In the genomic region with DNA sequence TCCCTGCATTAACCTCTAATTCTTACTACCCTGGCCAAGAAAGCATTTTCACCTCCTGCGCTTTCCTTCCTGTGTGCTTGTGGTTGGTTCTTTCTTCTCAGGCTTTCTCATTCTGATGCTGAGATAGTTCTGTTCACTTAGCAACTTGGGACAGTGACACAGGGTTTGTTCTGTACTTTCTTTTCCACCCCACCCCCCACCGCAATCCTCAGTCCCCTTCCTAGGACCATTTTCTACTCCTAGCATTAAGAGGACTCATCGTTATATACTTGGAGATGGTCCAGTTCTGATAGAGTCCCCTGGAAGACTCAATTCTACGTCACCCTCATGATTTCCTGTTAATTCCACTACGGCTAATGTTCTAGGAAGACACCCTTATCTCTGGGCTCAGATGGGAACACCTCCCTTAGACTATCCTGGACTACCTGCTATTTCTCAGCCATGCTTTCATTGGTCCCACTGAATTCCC, we compare ENCODE assay signal across 11 cellular contexts. TPM values are rescaled to one million over a fixed set of nuclear protein-coding genes. Genes with fewer than 3 reads are reported as not detected.
A peak's percentile ranks its signal among the peaks of the same experiment; 100 is the strongest.
DNase-seq lines count a peak whose midpoint lies in the region; ATAC-seq and TF ChIP-seq lines count a peak whose summit lies in the region.
"Not testable (repeated sequence)": the region's sequence is repeated elsewhere in the genome, so short reads cannot be mapped to it uniquely, and the experiment has no call there.
"Had no signal": no experiment of that assay in that cellular context is flagged by ENCODE, and none has a peak within 500 bp of the region (broad histone marks: within the 10 kb centered on the region; RNA-seq: fewer than 3 reads in every experiment).

No MANE protein-coding gene starts in this region.

- not testable (repeated sequence) for H3K27me3 ChIP-seq in CD8-positive, alpha-beta T cell (ENCODE audit: insufficient read depth, low read length); Loucy (ENCODE audit: insufficient read depth, low read length, poor library complexity, severe bottlenecking)

- H3K27ac ChIP-seq in CD8-positive, alpha-beta T cell (ENCODE audit: low read depth, low read length): not testable (repeated sequence)

- H3K4me2 ChIP-seq in Loucy (ENCODE audit: low read depth, low read length, poor library complexity, severe bottlenecking): peak overlapping the region; percentile 61

- not testable (repeated sequence) for H3K9me2 ChIP-seq in Loucy (replicated peaks; ENCODE audit: low read depth, low read length)

- H3K36me3 Mint-ChIP-seq in CD8-positive, alpha-beta T cell; activated naive CD8-positive, alpha-beta T cell: not testable (repeated sequence)

- peak overlapping the region; percentile 32 for H3K4me3 Mint-ChIP-seq in CD8-positive, alpha-beta T cell
- peak overlapping the region; percentile 63 for H3K4me3 Mint-ChIP-seq in activated naive CD8-positive, alpha-beta T cell

- intact Hi-C loops in CD8-positive, alpha-beta T cell (cut with DNase I, micrococcal nuclease): loop anchor here in 1 of 2 experiments (5.0 kb wide), 1 partner anchor 145 kb away; no protein-coding TSS in a partner anchor

- ATAC-seq in CD8-positive, alpha-beta T cell: peak; percentile 45
- ATAC-seq in GM19025 (IDR thresholded peaks at IDR 0.05; ENCODE audit: low read depth, unreplicated experiment): peak; percentile 60
- ATAC-seq in GM21619 (IDR thresholded peaks at IDR 0.05; ENCODE audit: unreplicated experiment): peak; percentile 56
- peak; percentile 64 for ATAC-seq in HG03095 (IDR thresholded peaks at IDR 0.05; ENCODE audit: unreplicated experiment)

- not testable (repeated sequence) for H3K9ac ChIP-seq in Loucy (ENCODE audit: low read depth, low read length, poor library complexity, severe bottlenecking)

- not testable (repeated sequence) for H3K4me3 ChIP-seq in CD8-positive, alpha-beta T cell (ENCODE audit: low read depth, low read length)
- H3K4me3 ChIP-seq in Loucy (ENCODE audit: low read length, poor library complexity, severe bottlenecking): peak overlapping the region; percentile 48

- H3K27ac Mint-ChIP-seq in CD8-positive, alpha-beta T cell: peak overlapping the region; percentile 50
- peak overlapping the region; percentile 6 for H3K27ac Mint-ChIP-seq in activated naive CD8-positive, alpha-beta T cell

- not testable (repeated sequence) for H3K79me2 ChIP-seq in Loucy (ENCODE audit: insufficient read depth, low read length)

- not testable (repeated sequence) for TF ChIP-seq CTCF in CD8-positive, alpha-beta T cell (IDR thresholded peaks at IDR 0.05); Loucy (conservative IDR thresholded peaks at IDR 0.05; ENCODE audit: low read length)

- H3F3A ChIP-seq in Loucy (ENCODE audit: low read depth): not testable (repeated sequence)

- peaks cover 55% of the 10 kb centered on the region for H3K4me1 Mint-ChIP-seq in CD8-positive, alpha-beta T cell (ENCODE audit: low read depth)
- H3K4me1 Mint-ChIP-seq in activated naive CD8-positive, alpha-beta T cell (ENCODE audit: low read depth): peaks cover 51% of the 10 kb centered on the region

- CTCF ChIA-PET in CD8-positive, alpha-beta T cell (lab: Charles Lee): interaction anchor here (0.9 kb wide), 1 partner anchor 197 kb away, joined by 3 read pairs; no protein-coding TSS in a partner anchor

- not testable (repeated sequence) for H3K36me3 ChIP-seq in CD8-positive, alpha-beta T cell (ENCODE audit: insufficient read depth, low read length); Loucy (ENCODE audit: insufficient read depth, low read length)

- H3K9me3 Mint-ChIP-seq in CD8-positive, alpha-beta T cell; activated naive CD8-positive, alpha-beta T cell (ENCODE audit: low read depth): not testable (repeated sequence)

- H3K27me3 Mint-ChIP-seq in CD8-positive, alpha-beta T cell (ENCODE audit: low read depth); activated naive CD8-positive, alpha-beta T cell: not testable (repeated sequence)

- peaks cover 44% of the 10 kb centered on the region for H3K4me1 ChIP-seq in CD8-positive, alpha-beta T cell (ENCODE audit: insufficient read depth, low read length)
- peaks cover 31% of the 10 kb centered on the region for H3K4me1 ChIP-seq in Loucy (ENCODE audit: insufficient read depth, low read length, poor library complexity, severe bottlenecking)

- not testable (repeated sequence) for H2AFZ ChIP-seq in Loucy (ENCODE audit: low read length)

- not testable (repeated sequence) for H4K20me1 ChIP-seq in Loucy (ENCODE audit: insufficient read depth, low read length, poor library complexity, severe bottlenecking)

- H3K9me3 ChIP-seq in CD8-positive, alpha-beta T cell (ENCODE audit: low read length); Loucy (ENCODE audit: insufficient read depth, low read depth, low read length): not testable (repeated sequence)

- peak in 5 of 7 experiments; percentile 19 to 61 (median 43) for DNase-seq in CD8-positive, alpha-beta T cell
- DNase-seq in activated CD4-positive, alpha-beta T cell treated with anti-CD3 and anti-CD28 coated beads, Interleukin-2, amount 50 U/mL, for 48 hours: peak; percentile 29 to 56
- DNase-seq in stimulated activated CD4-positive, alpha-beta T cell treated with anti-CD3 and anti-CD28 coated beads, Interleukin-1b, Interleukin-23, amount 100 ng/mL, for 48 hours: peak; percentile 56

- POLR2A ChIA-PET in CD8-positive, alpha-beta T cell (lab: Charles Lee): not testable (repeated sequence)

RNA-seq across cellular contexts. Expression of a gene that starts 7.5 kb away (rescaled TPM):
- total RNA-seq in CD8-positive, alpha-beta T cell: under 1 TPM; 0.98 to 1.00 TPM
- total RNA-seq: A673, dermis microvascular lymphatic vessel endothelial cell, H9 had no signal

RNA-seq across cellular contexts. Expression of a gene that starts 17.8 kb away (rescaled TPM):
- total RNA-seq in CD8-positive, alpha-beta T cell: under 1 TPM; 0.17 to 0.30 TPM
- total RNA-seq: H9 had no signal

RNA-seq across cellular contexts. Expression of a gene that starts 36.9 kb away (rescaled TPM):
- total RNA-seq in CD8-positive, alpha-beta T cell: under 1 TPM; 0.31 to 0.46 TPM
- total RNA-seq: A673 had no signal
